Comparison of ENCODE assay signal across 14 cellular contexts in the genomic region with DNA sequence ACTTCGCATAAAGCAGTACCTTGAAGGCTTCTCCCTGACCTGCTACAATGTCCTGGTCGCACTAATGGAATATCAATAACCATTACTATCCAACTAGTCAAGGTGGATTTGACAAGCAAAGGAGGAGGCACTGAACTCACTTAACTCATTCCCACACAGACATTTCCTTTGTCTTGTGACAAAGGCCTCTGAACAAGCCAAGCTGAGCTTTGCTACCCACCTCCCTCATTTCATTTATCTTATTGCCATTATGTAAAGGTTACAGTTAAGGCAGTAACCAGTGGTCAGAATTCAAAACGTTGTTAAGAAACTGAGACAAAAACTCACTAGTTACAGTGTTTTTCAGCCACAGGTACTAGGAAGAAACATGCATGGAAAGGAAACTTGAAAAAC. TPM values are rescaled to one million over a fixed set of nuclear protein-coding genes. Genes with fewer than 3 reads are reported as not detected.
DNase-seq lines count a peak whose midpoint lies in the region; ATAC-seq and TF ChIP-seq lines count a peak whose summit lies in the region.
"Had no signal": no experiment of that assay in that cellular context is flagged by ENCODE, and none has a peak within 500 bp of the region (broad histone marks: within the 10 kb centered on the region; RNA-seq: fewer than 3 reads in every experiment).

No MANE protein-coding gene starts in this region.

- TF ChIP-seq CTCF in Loucy (conservative IDR thresholded peaks at IDR 0.05; ENCODE audit: low read length) (no peak), sigmoid colon (IDR thresholded peaks at IDR 0.05) (no peak), WERI-Rb-1 (IDR thresholded peaks at IDR 0.05; ENCODE audit: low read depth, low read length) (no peak)

- H3K4me3 Mint-ChIP-seq in CD4-positive, CD25-positive, alpha-beta regulatory T cell = peak overlapping the region in 3 of 4 donors; percentile 13 to 80 (median 73)
- peak overlapping the region; percentile 44 to 53 for H3K4me3 Mint-ChIP-seq in effector memory CD8-positive, alpha-beta T cell

- H3K27me3 ChIP-seq in CD4-positive, CD25-positive, alpha-beta regulatory T cell (ENCODE audit: control insufficient read depth, insufficient read depth, low read length) = no peaks in the 10 kb centered on the region
- H3K27me3 ChIP-seq in Loucy (ENCODE audit: insufficient read depth, low read length, poor library complexity, severe bottlenecking) (no peaks in the 10 kb centered on the region), sigmoid colon (peaks cover 0 to 15% (median 0%) of the 10 kb centered on the region in 3 donors), WERI-Rb-1 (ENCODE audit: insufficient read depth, low read depth, severe bottlenecking) (no peaks in the 10 kb centered on the region)

- H3K4me3 ChIP-seq in CD4-positive, CD25-positive, alpha-beta regulatory T cell (ENCODE audit: low read depth, low read length) = peak overlapping the region; percentile 46
- H3K4me3 ChIP-seq in Loucy (ENCODE audit: low read length, poor library complexity, severe bottlenecking) (peak overlapping the region; percentile 30), sigmoid colon (no peak overlapping the region), WERI-Rb-1 (ENCODE audit: low read depth, low read length) (no peak overlapping the region)
- H3K4me3 ChIP-seq: PC-9 had no signal

- peak overlapping the region; percentile 56 for H3K9ac ChIP-seq in Loucy (ENCODE audit: low read depth, low read length, poor library complexity, severe bottlenecking)

- H2AFZ ChIP-seq in Loucy (ENCODE audit: low read length) = peak overlapping the region; percentile 62; the same call in 1 of the 2 replicates
- H2AFZ ChIP-seq: PC-9 had no signal

- WGBS in sigmoid colon, 2 donors = 58 to 64% methylated on average over 3 of the region's 3 CpGs

- peaks cover 10 to 81% (median 30%) of the 10 kb centered on the region in 4 donors for H3K4me1 Mint-ChIP-seq in CD4-positive, CD25-positive, alpha-beta regulatory T cell
- H3K4me1 Mint-ChIP-seq in effector memory CD8-positive, alpha-beta T cell (ENCODE audit: low read depth in 2 of 2) = peaks cover 44 to 56% of the 10 kb centered on the region in 2 donors

- peaks cover 4% of the 10 kb centered on the region for H3K27me3 Mint-ChIP-seq in CD4-positive, CD25-positive, alpha-beta regulatory T cell
- H3K27me3 Mint-ChIP-seq in effector memory CD8-positive, alpha-beta T cell = no peaks in the 10 kb centered on the region

- peaks cover 0 to 1% (median 0%) of the 10 kb centered on the region in 7 donors for H3K9me3 Mint-ChIP-seq in CD4-positive, CD25-positive, alpha-beta regulatory T cell
- no peaks in the 10 kb centered on the region for H3K9me3 Mint-ChIP-seq in effector memory CD8-positive, alpha-beta T cell

- H3K9me3 ChIP-seq in CD4-positive, CD25-positive, alpha-beta regulatory T cell (ENCODE audit: control insufficient read depth in 2 of 2, low read length in 2 of 2) = no peaks in the 10 kb centered on the region
- no peaks in the 10 kb centered on the region for H3K9me3 ChIP-seq in Loucy (ENCODE audit: insufficient read depth, low read depth, low read length)
- H3K9me3 ChIP-seq in sigmoid colon = no peaks in the 10 kb centered on the region
- no peaks in the 10 kb centered on the region for H3K9me3 ChIP-seq in WERI-Rb-1 (ENCODE audit: severe bottlenecking)

- H3K27ac ChIP-seq in CD4-positive, CD25-positive, alpha-beta regulatory T cell (ENCODE audit: insufficient read depth, low read length, poor library complexity, severe bottlenecking) = peak overlapping the region; percentile 47
- H3K27ac ChIP-seq in sigmoid colon = peak overlapping the region in 3 of 4 donors; percentile 19 to 56 (median 39)
- no peak overlapping the region for H3K27ac ChIP-seq in WERI-Rb-1
- H3K27ac ChIP-seq: PC-9 had no signal

- peaks cover 14% of the 10 kb centered on the region for H3K4me1 ChIP-seq in CD4-positive, CD25-positive, alpha-beta regulatory T cell (ENCODE audit: control insufficient read depth, insufficient read depth, low read length, poor library complexity, severe bottlenecking)
- H3K4me1 ChIP-seq in Loucy (ENCODE audit: insufficient read depth, low read length, poor library complexity, severe bottlenecking) (peaks cover 24% of the 10 kb centered on the region), sigmoid colon (no peaks in the 10 kb centered on the region)

- H3K4me2 ChIP-seq in Loucy (ENCODE audit: low read depth, low read length, poor library complexity, severe bottlenecking) = peak overlapping the region; percentile 53
- H3K4me2 ChIP-seq: PC-9 had no signal

- no peak for TF ChIP-seq EP300 in sigmoid colon (IDR thresholded peaks at IDR 0.05)

- no peak for ATAC-seq in CD4-positive, CD25-positive, alpha-beta regulatory T cell (ENCODE audit: low read depth in 2 of 2)
- no peak for ATAC-seq in effector memory CD8-positive, alpha-beta T cell (replicated peaks)
- no peak for ATAC-seq in GM21528 (IDR thresholded peaks at IDR 0.05; ENCODE audit: low FRiP score, unreplicated experiment)
- no peak for ATAC-seq in HG02623 (IDR thresholded peaks at IDR 0.05; ENCODE audit: unreplicated experiment)

- TF ChIP-seq POLR2A in sigmoid colon (IDR thresholded peaks at IDR 0.05) = no peak

- H3K79me2 ChIP-seq in Loucy (ENCODE audit: insufficient read depth, low read length) = peaks cover 10% of the 10 kb centered on the region; the same call in 1 of the 2 replicates

- no peaks in the 10 kb centered on the region for H3K36me3 ChIP-seq in CD4-positive, CD25-positive, alpha-beta regulatory T cell (ENCODE audit: control insufficient read depth, insufficient read depth, low read length)
- no peaks in the 10 kb centered on the region for H3K36me3 ChIP-seq in Loucy (ENCODE audit: insufficient read depth, low read length)
- H3K36me3 ChIP-seq in sigmoid colon = no peaks in the 10 kb centered on the region
- H3K36me3 ChIP-seq in WERI-Rb-1 = no peaks in the 10 kb centered on the region; the same call in 1 of the 2 replicates

- no peak for DNase-seq in CD4-positive, CD25-positive, alpha-beta regulatory T cell
- DNase-seq in effector memory CD8-positive, alpha-beta T cell = no peak
- DNase-seq in sigmoid colon (no peak), WERI-Rb-1 (no peak), T-helper 9 cell (no peak)
- DNase-seq: cortex of kidney, HCEC 1CT, mammary epithelial cell, PC-9, retina had no signal

- H3K36me3 Mint-ChIP-seq in CD4-positive, CD25-positive, alpha-beta regulatory T cell = peaks cover 16% of the 10 kb centered on the region
- H3K36me3 Mint-ChIP-seq in effector memory CD8-positive, alpha-beta T cell (ENCODE audit: insufficient read depth) = peaks cover 9% of the 10 kb centered on the region

- H4K20me1 ChIP-seq in Loucy (ENCODE audit: insufficient read depth, low read length, poor library complexity, severe bottlenecking) = no peaks in the 10 kb centered on the region

- peak overlapping the region; percentile 33 to 92 (median 89) for H3K27ac Mint-ChIP-seq in CD4-positive, CD25-positive, alpha-beta regulatory T cell
- peak overlapping the region; percentile 84 to 87 for H3K27ac Mint-ChIP-seq in effector memory CD8-positive, alpha-beta T cell

- H3F3A ChIP-seq in Loucy (ENCODE audit: low read depth) = no peaks in the 10 kb centered on the region

- intact Hi-C loops in sigmoid colon (cut with DNase I) = loop anchor here (10.0 kb wide), 1 partner anchor 157 kb away; no protein-coding TSS in a partner anchor

- no peaks in the 10 kb centered on the region for H3K9me2 ChIP-seq in Loucy (replicated peaks; ENCODE audit: low read depth, low read length)

RNA-seq across cellular contexts. Expression of gene ELMO1, which starts 7.3 kb away (rescaled TPM):
- total RNA-seq in CD4-positive, CD25-positive, alpha-beta regulatory T cell = 162 TPM
- 10 to 100 TPM; 39.5 to 56.0 (median 51.5) TPM for polyA plus RNA-seq in CD4-positive, CD25-positive, alpha-beta regulatory T cell
- total RNA-seq in sigmoid colon = 10 to 100 TPM; 33.9 to 63.1 (median 41.5) TPM
- 10 to 100 TPM in 1 of 3 donors, 1 to 10 TPM in 2; 2.3 to 13.6 (median 2.4) TPM for polyA plus RNA-seq in sigmoid colon
- total RNA-seq: LHCN-M2 had no signal

Comparison
In these comparisons a context has a peak if more than half of its experiments do, and no peak if none do; other contexts are left out.
1. H3K4me3 ChIP-seq: peak in CD4-positive, CD25-positive, alpha-beta regulatory T cell (single experiment) and Loucy (single experiment); none in sigmoid colon (0 of 4) and WERI-Rb-1 (single experiment).